Comparison of ENCODE assay signal across 14 cellular contexts in genomic region chr4:119370950-119371678, GRCh38. TPM values are rescaled to one million over a fixed set of nuclear protein-coding genes. Genes with fewer than 3 reads are reported as not detected.
DNase-seq lines count a peak whose midpoint lies in the region; ATAC-seq and TF ChIP-seq lines count a peak whose summit lies in the region.
"Not testable (repeated sequence)": the region's sequence is repeated elsewhere in the genome, so short reads cannot be mapped to it uniquely, and the experiment has no call there.
"Had no signal": no experiment of that assay in that cellular context is flagged by ENCODE, and none has a peak within 500 bp of the region (broad histone marks: within the 10 kb centered on the region; RNA-seq: fewer than 3 reads in every experiment).

No MANE protein-coding gene starts in this region.

- H3K27ac ChIP-seq in DOHH2 (ENCODE audit: low read depth, low read length) = 0 out of 2 replicates have a peak overlapping the region, but pooled peaks have one; percentile 2
- H3K27ac ChIP-seq in Karpas-422 (ENCODE audit: low read length); lower lobe of right lung: not testable (repeated sequence)

- peak overlapping the region; percentile 18 for H3K4me3 Mint-ChIP-seq in activated T-helper 17 cell treated with anti-CD3 and anti-CD28 coated beads, Interleukin-2, amount 50 U/mL, for 72 hours

- H3K4me1 Mint-ChIP-seq in activated T-helper 17 cell treated with anti-CD3 and anti-CD28 coated beads, Interleukin-2, amount 50 U/mL, for 72 hours = peaks cover 13% of the 10 kb centered on the region

- not testable (repeated sequence) for DNase-seq in Karpas-422; Right ventricle myocardium inferior (ENCODE audit: missing footprints); lower lobe of right lung
- DNase-seq in SKM-1 (lab: John Stamatoyannopoulos, UW; ENCODE audit: unreplicated experiment) = peak; percentile 12

- H3K36me3 ChIP-seq in DOHH2 (ENCODE audit: control insufficient read depth, low read length); Karpas-422 (ENCODE audit: insufficient read depth, low read length); lower lobe of right lung: not testable (repeated sequence)

- TF ChIP-seq CTCF in DOHH2 (IDR thresholded peaks at IDR 0.05; ENCODE audit: low read depth, low read length, poor library complexity, severe bottlenecking); lower lobe of right lung (IDR thresholded peaks at IDR 0.05): not testable (repeated sequence)

- peak overlapping the region; percentile 43 for H3K27ac Mint-ChIP-seq in activated T-helper 17 cell treated with anti-CD3 and anti-CD28 coated beads, Interleukin-2, amount 50 U/mL, for 72 hours

- intact Hi-C loops in Right ventricle myocardium inferior (cut with DNase I); lower lobe of right lung (cut with DNase I): not testable (repeated sequence)

- H2AFZ ChIP-seq in Karpas-422 (ENCODE audit: low read length) = not testable (repeated sequence)

- H4K20me1 ChIP-seq in DOHH2 (ENCODE audit: control insufficient read depth, insufficient read depth, low read depth, low read length); Karpas-422 (ENCODE audit: insufficient read depth, low read depth, low read length): not testable (repeated sequence)

- H3K4me2 ChIP-seq in DOHH2 (ENCODE audit: low read length) (peak overlapping the region; percentile 57), Karpas-422 (ENCODE audit: low read depth, low read length, poor library complexity, severe bottlenecking) (peak overlapping the region; percentile 42)

- not testable (repeated sequence) for H3K9me3 ChIP-seq in DOHH2 (ENCODE audit: control insufficient read depth, insufficient read depth, low read length); Karpas-422 (ENCODE audit: low read length); lower lobe of right lung

- H3K9me2 ChIP-seq in DOHH2 (replicated peaks; ENCODE audit: control insufficient read depth, low read length); Karpas-422 (replicated peaks; ENCODE audit: insufficient read depth, low read length): not testable (repeated sequence)

- peak; percentile 29 for ATAC-seq in GM21423 (IDR thresholded peaks at IDR 0.05; ENCODE audit: unreplicated experiment)
- ATAC-seq in activated T-helper 17 cell treated with anti-CD3 and anti-CD28 coated beads, Interleukin-2, amount 50 U/mL, for 72 hours (replicated peaks) = not testable (repeated sequence)
- peak; percentile 91 for ATAC-seq in Right ventricle myocardium inferior
- ATAC-seq in lower lobe of right lung = peak; percentile 71 to 79

- not testable (repeated sequence) for H3K36me3 Mint-ChIP-seq in activated T-helper 17 cell treated with anti-CD3 and anti-CD28 coated beads, Interleukin-2, amount 50 U/mL, for 72 hours (ENCODE audit: low read depth)

- not testable (repeated sequence) for H3K9me3 Mint-ChIP-seq in activated T-helper 17 cell treated with anti-CD3 and anti-CD28 coated beads, Interleukin-2, amount 50 U/mL, for 72 hours

- H3K4me3 ChIP-seq in DOHH2 (ENCODE audit: low read length) = peak overlapping the region; percentile 37
- not testable (repeated sequence) for H3K4me3 ChIP-seq in Karpas-422 (ENCODE audit: low read length); lower lobe of right lung

- not testable (repeated sequence) for H3K79me2 ChIP-seq in DOHH2 (ENCODE audit: control insufficient read depth, low read length); Karpas-422 (ENCODE audit: low read length)

- H3K27me3 Mint-ChIP-seq in activated T-helper 17 cell treated with anti-CD3 and anti-CD28 coated beads, Interleukin-2, amount 50 U/mL, for 72 hours = not testable (repeated sequence)

- not testable (repeated sequence) for H3K27me3 ChIP-seq in DOHH2 (ENCODE audit: control insufficient read depth, low read length); Karpas-422 (ENCODE audit: low read length); lower lobe of right lung (ENCODE audit: low read depth)

- H3K4me1 ChIP-seq in DOHH2 (ENCODE audit: control insufficient read depth, low read length) = peaks cover 22% of the 10 kb centered on the region
- peaks cover 13% of the 10 kb centered on the region for H3K4me1 ChIP-seq in Karpas-422 (ENCODE audit: low read length)
- not testable (repeated sequence) for H3K4me1 ChIP-seq in lower lobe of right lung

- H3K9ac ChIP-seq in Karpas-422 (ENCODE audit: low read length) = not testable (repeated sequence)

- not testable (repeated sequence) for H3F3A ChIP-seq in DOHH2 (ENCODE audit: control insufficient read depth, insufficient read depth)

RNA-seq across cellular contexts. Expression of gene FABP2, which starts 49.2 kb away (rescaled TPM):
- not detected in 2 replicates for total RNA-seq in Karpas-422 (2014; rRNA removed; shearing (Covaris generic); ENCODE audit: low replicate concordance)
- total RNA-seq in activated T-helper 17 cell treated with anti-CD3 and anti-CD28 coated beads, Interleukin-2, amount 50 U/mL, for 72 hours = not detected
- total RNA-seq in Right ventricle myocardium inferior = not detected
- not detected for total RNA-seq in lower lobe of right lung
- total RNA-seq: chondrocyte, esophagus mucosa, IMR-90, natural killer cell, pancreas, PC-3, testis had no signal
